Comparison of ENCODE assay signal across 14 cellular contexts in genomic region chr9:112120471-112120925, GRCh38. TPM values are rescaled to one million over a fixed set of nuclear protein-coding genes. Genes with fewer than 3 reads are reported as not detected.
DNase-seq lines count a peak whose midpoint lies in the region; TF ChIP-seq lines count a peak whose summit lies in the region.
"Had no signal": no experiment of that assay in that cellular context is flagged by ENCODE, and none has a peak within 500 bp of the region (broad histone marks: within the 10 kb centered on the region; RNA-seq: fewer than 3 reads in every experiment).

No MANE protein-coding gene starts in this region.

- no peaks in the 10 kb centered on the region for H3K36me3 Mint-ChIP-seq in endothelial cell (ENCODE audit: low read depth, unreplicated experiment)

- H3K27me3 ChIP-seq in hepatocyte: no peaks in the 10 kb centered on the region
- H3K27me3 ChIP-seq: testis had no signal

- WGBS in hepatocyte (ENCODE audit: low lambda C conversion rate, missing lambda C conversion rate): 71% methylated on average over 2 of the region's 2 CpGs

- H3K79me2 ChIP-seq in hepatocyte: peaks cover 3% of the 10 kb centered on the region

- H3K4me3 ChIP-seq in hepatocyte (no peak overlapping the region), skin epidermis (no peak overlapping the region)
- H3K4me3 ChIP-seq: testis had no signal

- no peak for TF ChIP-seq CTCF in hepatocyte (IDR thresholded peaks at IDR 0.05; ENCODE audit: poor library complexity)
- no peak for TF ChIP-seq CTCF in endothelial cell (IDR thresholded peaks at IDR 0.05; ENCODE audit: unreplicated experiment)

- H3K27ac ChIP-seq in hepatocyte: peak overlapping the region; percentile 96
- peak overlapping the region in 13 of 21 experiments; percentile 42 to 82 (median 66) for H3K27ac ChIP-seq in skin epidermis
- H3K27ac ChIP-seq: testis had no signal

- no peaks in the 10 kb centered on the region for H3K9me3 ChIP-seq in hepatocyte (ENCODE audit: low read depth)
- H3K9me3 ChIP-seq: testis had no signal

- H3K27me3 Mint-ChIP-seq in endothelial cell (ENCODE audit: unreplicated experiment): peaks cover 5% of the 10 kb centered on the region
- H3K27me3 Mint-ChIP-seq: activated naive CD8-positive, alpha-beta T cell; CD4-positive, alpha-beta memory T cell had no signal

- H3K4me1 Mint-ChIP-seq in endothelial cell (ENCODE audit: unreplicated experiment): no peaks in the 10 kb centered on the region

- H3K9me2 ChIP-seq in hepatocyte (replicated peaks; ENCODE audit: insufficient read depth): no peaks in the 10 kb centered on the region

- H3K4me3 Mint-ChIP-seq in endothelial cell (ENCODE audit: unreplicated experiment): no peak overlapping the region
- H3K4me3 Mint-ChIP-seq: activated naive CD8-positive, alpha-beta T cell; CD4-positive, alpha-beta memory T cell; natural killer cell had no signal

- no peaks in the 10 kb centered on the region for H3K36me3 ChIP-seq in hepatocyte (replicated peaks; ENCODE audit: insufficient read depth, low read depth)

- no peak overlapping the region for H2AFZ ChIP-seq in hepatocyte

- DNase-seq in NCI-H1105 (lab: John Stamatoyannopoulos, UW): peak; percentile 72
- peak; percentile 2 for DNase-seq in NCI-H82 treated with DMSO at 0.1 percent for 48 hours (lab: John Stamatoyannopoulos, UW; ENCODE audit: unreplicated experiment)
- DNase-seq in hepatocyte (ENCODE audit: low spot score): no peak
- DNase-seq in NOMO-1 (lab: John Stamatoyannopoulos, UW; ENCODE audit: unreplicated experiment in 2 of 2): no peak
- DNase-seq in endothelial cell (ENCODE audit: low spot score): no peak
- DNase-seq in inferior parietal cortex (ENCODE audit: extremely low spot score): no peak
- DNase-seq: CD4-positive, alpha-beta memory T cell; immature natural killer cell; natural killer cell; NCI-H510A treated with DMSO at 0.1 percent for 48 hours; SHP77; testis had no signal

- H3K4me1 ChIP-seq in hepatocyte (ENCODE audit: insufficient read depth): peaks cover 22% of the 10 kb centered on the region
- H3K4me1 ChIP-seq: testis had no signal

- H4K20me1 ChIP-seq in hepatocyte (ENCODE audit: insufficient read depth, poor library complexity, severe bottlenecking): no peaks in the 10 kb centered on the region

- no peak overlapping the region for H3K4me2 ChIP-seq in hepatocyte

- no peak overlapping the region for H3K27ac Mint-ChIP-seq in endothelial cell (ENCODE audit: unreplicated experiment)
- H3K27ac Mint-ChIP-seq: activated naive CD8-positive, alpha-beta T cell had no signal

- no peaks in the 10 kb centered on the region for H3K9me3 Mint-ChIP-seq in endothelial cell (ENCODE audit: unreplicated experiment)
- H3K9me3 Mint-ChIP-seq: CD4-positive, alpha-beta memory T cell; immature natural killer cell; natural killer cell had no signal

RNA-seq across cellular contexts. Expression of gene SUSD1, which starts 54.6 kb away (rescaled TPM):
- total RNA-seq in hepatocyte: 30.5 and 41.4 TPM in 2 replicates
- 18.5 and 25.0 TPM in 2 replicates for polyA plus RNA-seq in hepatocyte
- 5.7 TPM for total RNA-seq in endothelial cell (ENCODE audit: unreplicated experiment)

Comparison
In these comparisons a context has a peak if more than half of its experiments do, and no peak if none do; other contexts are left out.
1. DNase-seq: peak in NCI-H1105 (single experiment) and NCI-H82 treated with DMSO at 0.1 percent for 48 hours (single experiment); none in hepatocyte (single experiment), NOMO-1 (0 of 2), endothelial cell (single experiment) and inferior parietal cortex (single experiment).